In the genomic region with DNA sequence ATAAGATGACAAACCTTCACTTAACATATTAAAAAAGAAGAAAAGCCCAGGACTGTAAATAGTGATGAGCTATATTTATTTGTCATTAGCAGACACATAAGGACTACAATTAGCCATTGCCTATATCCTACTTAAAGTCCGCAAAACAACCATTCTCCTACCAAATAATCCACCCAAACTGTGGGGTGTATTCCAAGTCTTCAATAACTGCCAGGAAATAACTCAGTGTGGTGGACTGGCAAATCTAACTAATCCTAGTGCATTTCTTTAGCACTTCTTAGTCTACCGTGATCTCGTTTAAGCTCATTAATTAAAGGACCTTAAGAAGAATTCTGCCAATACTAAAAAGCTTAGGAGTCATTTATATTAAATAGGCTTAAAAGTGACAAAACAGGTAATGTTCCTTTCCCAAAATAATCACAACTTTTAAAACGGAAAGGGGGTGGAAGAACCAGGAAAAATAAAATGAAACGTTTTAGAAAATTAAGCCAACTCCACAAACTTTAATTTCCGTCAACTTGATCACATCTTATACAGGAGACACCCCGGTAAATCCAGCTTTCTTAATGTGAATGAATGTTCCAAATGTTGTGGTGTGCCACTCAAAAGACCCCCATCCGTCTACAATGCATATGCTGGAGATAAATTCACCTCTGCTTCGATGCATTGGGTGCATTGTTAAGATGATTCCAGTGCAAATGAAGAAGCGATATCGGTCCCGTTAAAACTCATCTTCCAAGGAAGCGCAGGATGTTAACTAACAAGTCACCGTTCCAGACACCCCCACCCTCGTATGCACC, we compare ENCODE assay signal across 8 cellular contexts. TPM values are rescaled to one million over a fixed set of nuclear protein-coding genes. Genes with fewer than 3 reads are reported as not detected.
DNase-seq lines count a peak whose midpoint lies in the region; ATAC-seq and TF ChIP-seq lines count a peak whose summit lies in the region.

No MANE protein-coding gene starts in this region.

- peak overlapping the region in 1 of 2 donors; percentile 12 for H3K4me3 Mint-ChIP-seq in activated T-cell treated with anti-CD3 and anti-CD28 coated beads, Interleukin-2, amount 50 U/mL, for 72 hours

- DNase-seq in AG10803 (ENCODE audit: low read depth), result no peak
- peak; percentile 33 for DNase-seq in NCI-H2227 (lab: John Stamatoyannopoulos, UW; ENCODE audit: unreplicated experiment)
- DNase-seq in epithelial cell of proximal tubule (ENCODE audit: low read depth), result no peak
- DNase-seq in osteoblast (ENCODE audit: insufficient read length, low spot score, missing footprints), result no peak
- no peak for DNase-seq in left lobe of liver (ENCODE audit: low spot score)
- no peak for DNase-seq in activated T-cell treated with anti-CD3 and anti-CD28 coated beads, Interleukin-2, amount 50 U/mL, for 72 hours

- H3K4me3 ChIP-seq in AG10803 (ENCODE audit: low read length) (peak overlapping the region; percentile 68), epithelial cell of proximal tubule (ENCODE audit: low read depth, low read length) (peak overlapping the region; percentile 80), osteoblast (ENCODE audit: insufficient read depth, low read length) (no peak overlapping the region)

- no peaks in the 10 kb centered on the region for H3K36me3 ChIP-seq in osteoblast (ENCODE audit: insufficient read depth, low read length)

- no peak for ATAC-seq in left lobe of liver
- ATAC-seq in HG02852 (IDR thresholded peaks at IDR 0.05; ENCODE audit: unreplicated experiment), result no peak
- no peak for ATAC-seq in GM21423 (IDR thresholded peaks at IDR 0.05; ENCODE audit: unreplicated experiment)
- ATAC-seq in activated T-cell treated with anti-CD3 and anti-CD28 coated beads, Interleukin-2, amount 50 U/mL, for 72 hours (replicated peaks in 1 of 2), result no peak

- peaks cover 0 to 3% of the 10 kb centered on the region in 2 donors for H3K9me3 Mint-ChIP-seq in activated T-cell treated with anti-CD3 and anti-CD28 coated beads, Interleukin-2, amount 50 U/mL, for 72 hours

- no peaks in the 10 kb centered on the region for H3K4me1 Mint-ChIP-seq in activated T-cell treated with anti-CD3 and anti-CD28 coated beads, Interleukin-2, amount 50 U/mL, for 72 hours (ENCODE audit: low read depth)

- peak overlapping the region; percentile 43 for H3K4me2 ChIP-seq in osteoblast (ENCODE audit: insufficient read depth, low read length)

- no peak overlapping the region for H3K27ac ChIP-seq in osteoblast (ENCODE audit: low read depth, low read length)

- peaks cover 0 to 5% of the 10 kb centered on the region in 2 donors for H3K36me3 Mint-ChIP-seq in activated T-cell treated with anti-CD3 and anti-CD28 coated beads, Interleukin-2, amount 50 U/mL, for 72 hours (ENCODE audit: insufficient read depth in 2 of 2)

- no peaks in the 10 kb centered on the region for H3K9me3 ChIP-seq in osteoblast (ENCODE audit: low read depth, low read length)

- H2AFZ ChIP-seq in osteoblast (ENCODE audit: low read length), result no peak overlapping the region

- H3K79me2 ChIP-seq in osteoblast (ENCODE audit: insufficient read depth, low read length), result no peaks in the 10 kb centered on the region

- peaks cover 10% of the 10 kb centered on the region for H3K27me3 ChIP-seq in osteoblast (ENCODE audit: insufficient read depth, low read length)

- H3K27me3 Mint-ChIP-seq in activated T-cell treated with anti-CD3 and anti-CD28 coated beads, Interleukin-2, amount 50 U/mL, for 72 hours (ENCODE audit: low read depth), result peaks cover 29% of the 10 kb centered on the region

- no peaks in the 10 kb centered on the region for H3K4me1 ChIP-seq in osteoblast (ENCODE audit: insufficient read depth, low read length)

- no peaks in the 10 kb centered on the region for H4K20me1 ChIP-seq in osteoblast (ENCODE audit: insufficient read depth, low read length)

- H3K27ac Mint-ChIP-seq in activated T-cell treated with anti-CD3 and anti-CD28 coated beads, Interleukin-2, amount 50 U/mL, for 72 hours, result no peak overlapping the region

- TF ChIP-seq CTCF in AG10803 (conservative IDR thresholded peaks at IDR 0.05; ENCODE audit: low read length) (no peak), epithelial cell of proximal tubule (conservative IDR thresholded peaks at IDR 0.05; ENCODE audit: low read depth, low read length) (no peak), osteoblast (IDR thresholded peaks at IDR 0.05; ENCODE audit: extremely low read depth, low read depth, low read length) (no peak)

RNA-seq across cellular contexts. Expression of a gene that starts 1.7 kb away (rescaled TPM):
- total RNA-seq in epithelial cell of proximal tubule (0.94 and 3.5 TPM in 2 replicates), osteoblast (0.36 TPM in 1 of 2 replicates, not detected in the other), left lobe of liver (0.25 TPM)
- under 1 TPM in 1 of 2 donors, not detected in 1; 0.44 TPM for total RNA-seq in activated T-cell treated with anti-CD3 and anti-CD28 coated beads, Interleukin-2, amount 50 U/mL, for 72 hours
